ENCODE assay signal across 8 cellular contexts in the genomic region with DNA sequence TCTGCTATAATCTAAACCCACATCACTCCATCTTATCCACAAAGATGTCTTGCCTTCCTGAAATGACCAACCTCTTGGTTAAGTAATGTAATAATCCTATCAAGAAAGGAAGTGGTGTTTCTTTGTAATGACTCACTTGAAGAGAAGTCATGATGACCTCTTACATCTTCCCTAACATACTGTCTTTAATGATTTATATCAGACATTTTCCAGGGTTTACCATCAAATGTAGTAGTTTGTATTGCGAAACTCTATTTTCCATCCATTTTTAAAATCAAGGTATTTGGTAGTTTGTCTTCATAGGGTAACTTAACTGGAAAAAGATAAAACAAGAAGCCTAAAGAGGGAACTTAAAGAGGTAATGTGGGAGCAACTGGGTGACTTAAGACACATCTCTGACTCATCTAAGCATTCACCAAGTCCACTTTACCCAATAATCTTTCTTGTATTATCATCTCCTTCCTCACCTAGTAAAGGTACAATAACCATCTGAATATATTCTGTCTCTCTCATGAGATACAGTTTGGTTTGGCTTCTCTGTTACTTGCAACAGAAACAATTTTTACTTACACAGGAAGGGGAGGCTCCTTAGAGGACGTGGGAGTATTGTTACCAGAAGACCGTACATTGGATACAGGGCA. TPM values are rescaled to one million over a fixed set of nuclear protein-coding genes. Genes with fewer than 3 reads are reported as not detected.
DNase-seq lines count a peak whose midpoint lies in the region; ATAC-seq and TF ChIP-seq lines count a peak whose summit lies in the region.

No MANE protein-coding gene starts in this region.

- H3K36me3 Mint-ChIP-seq in activated CD8-positive, alpha-beta memory T cell treated with anti-CD3 and anti-CD28 coated beads, Interleukin-2, amount 10 ng/mL, durations not matched to agents 7 days and 5 days: peaks cover 3% of the 10 kb centered on the region
- peaks cover 2% of the 10 kb centered on the region for H3K36me3 Mint-ChIP-seq in activated T-helper 1 cell treated with anti-CD3 and anti-CD28 coated beads, Interleukin-12 subunit alpha, Interleukin-12 subunit beta, Interleukin-2, Interleukin-4 antibody, amounts not matched to agents 30 ng/mL and 10 ng/mL and 1 ng/mL, durations not matched to agents 14 hours and 24 hours and 36 hours (ENCODE audit: low read depth)
- no peaks in the 10 kb centered on the region for H3K36me3 Mint-ChIP-seq in stimulated activated naive B cell treated with anti-CD40 and anti-IgM and Interleukin-4, amounts not matched to agents 10 μg/mL and 1 μg/mL and 100 μg/mL, for 72 hours
- H3K36me3 Mint-ChIP-seq in glutamatergic neuron (ENCODE audit: unreplicated experiment): peaks cover under 1% of the 10 kb centered on the region

- H3K9me3 Mint-ChIP-seq in activated CD8-positive, alpha-beta memory T cell treated with anti-CD3 and anti-CD28 coated beads, Interleukin-2, amount 10 ng/mL, durations not matched to agents 7 days and 5 days (ENCODE audit: low read depth): no peaks in the 10 kb centered on the region
- H3K9me3 Mint-ChIP-seq in activated T-helper 1 cell treated with anti-CD3 and anti-CD28 coated beads, Interleukin-12 subunit alpha, Interleukin-12 subunit beta, Interleukin-2, Interleukin-4 antibody, amounts not matched to agents 30 ng/mL and 10 ng/mL and 1 ng/mL, durations not matched to agents 14 hours and 24 hours and 36 hours: no peaks in the 10 kb centered on the region
- H3K9me3 Mint-ChIP-seq in stimulated activated naive B cell treated with anti-CD40 and anti-IgM and Interleukin-4, amounts not matched to agents 10 μg/mL and 1 μg/mL and 100 μg/mL, for 72 hours: no peaks in the 10 kb centered on the region
- H3K9me3 Mint-ChIP-seq in glutamatergic neuron (ENCODE audit: unreplicated experiment): peaks cover under 1% of the 10 kb centered on the region

- peak overlapping the region; percentile 12 for H3K4me3 Mint-ChIP-seq in activated CD8-positive, alpha-beta memory T cell treated with anti-CD3 and anti-CD28 coated beads, Interleukin-2, amount 10 ng/mL, durations not matched to agents 7 days and 5 days
- H3K4me3 Mint-ChIP-seq in activated T-helper 1 cell treated with anti-CD3 and anti-CD28 coated beads, Interleukin-12 subunit alpha, Interleukin-12 subunit beta, Interleukin-2, Interleukin-4 antibody, amounts not matched to agents 30 ng/mL and 10 ng/mL and 1 ng/mL, durations not matched to agents 14 hours and 24 hours and 36 hours: no peak overlapping the region
- no peak overlapping the region for H3K4me3 Mint-ChIP-seq in stimulated activated naive B cell treated with anti-CD40 and anti-IgM and Interleukin-4, amounts not matched to agents 10 μg/mL and 1 μg/mL and 100 μg/mL, for 72 hours
- H3K4me3 Mint-ChIP-seq in glutamatergic neuron (ENCODE audit: unreplicated experiment): no peak overlapping the region

- peaks cover 58% of the 10 kb centered on the region for H3K4me1 Mint-ChIP-seq in activated CD8-positive, alpha-beta memory T cell treated with anti-CD3 and anti-CD28 coated beads, Interleukin-2, amount 10 ng/mL, durations not matched to agents 7 days and 5 days
- peaks cover 56% of the 10 kb centered on the region for H3K4me1 Mint-ChIP-seq in activated T-helper 1 cell treated with anti-CD3 and anti-CD28 coated beads, Interleukin-12 subunit alpha, Interleukin-12 subunit beta, Interleukin-2, Interleukin-4 antibody, amounts not matched to agents 30 ng/mL and 10 ng/mL and 1 ng/mL, durations not matched to agents 14 hours and 24 hours and 36 hours (ENCODE audit: low read depth)
- peaks cover 20 to 26% of the 10 kb centered on the region in 2 donors for H3K4me1 Mint-ChIP-seq in stimulated activated naive B cell treated with anti-CD40 and anti-IgM and Interleukin-4, amounts not matched to agents 10 μg/mL and 1 μg/mL and 100 μg/mL, for 72 hours
- H3K4me1 Mint-ChIP-seq in glutamatergic neuron (ENCODE audit: low read depth, unreplicated experiment): no peaks in the 10 kb centered on the region

- no peaks in the 10 kb centered on the region for H3K27me3 Mint-ChIP-seq in activated CD8-positive, alpha-beta memory T cell treated with anti-CD3 and anti-CD28 coated beads, Interleukin-2, amount 10 ng/mL, durations not matched to agents 7 days and 5 days
- H3K27me3 Mint-ChIP-seq in activated T-helper 1 cell treated with anti-CD3 and anti-CD28 coated beads, Interleukin-12 subunit alpha, Interleukin-12 subunit beta, Interleukin-2, Interleukin-4 antibody, amounts not matched to agents 30 ng/mL and 10 ng/mL and 1 ng/mL, durations not matched to agents 14 hours and 24 hours and 36 hours (ENCODE audit: insufficient read depth): peaks cover 7% of the 10 kb centered on the region
- peaks cover 0 to 8% of the 10 kb centered on the region in 2 donors for H3K27me3 Mint-ChIP-seq in stimulated activated naive B cell treated with anti-CD40 and anti-IgM and Interleukin-4, amounts not matched to agents 10 μg/mL and 1 μg/mL and 100 μg/mL, for 72 hours
- peaks cover 12% of the 10 kb centered on the region for H3K27me3 Mint-ChIP-seq in glutamatergic neuron (ENCODE audit: unreplicated experiment)

- DNase-seq in activated CD8-positive, alpha-beta memory T cell treated with anti-CD3 and anti-CD28 coated beads, Interleukin-2, amount 10 ng/mL, durations not matched to agents 7 days and 5 days: no peak
- no peak for DNase-seq in activated CD8-positive, alpha-beta memory T cell treated with anti-CD3 and anti-CD28 coated beads for 24 hours
- DNase-seq in HT1080 (ENCODE audit: low read depth): peak; percentile 89
- DNase-seq in activated T-helper 1 cell treated with anti-CD3 and anti-CD28 coated beads, Interleukin-12 subunit alpha, Interleukin-12 subunit beta, Interleukin-2, Interleukin-4 antibody, amounts not matched to agents 30 ng/mL and 10 ng/mL and 1 ng/mL, durations not matched to agents 14 hours and 24 hours and 36 hours (ENCODE audit: low spot score): no peak
- no peak for DNase-seq in stimulated activated naive B cell treated with anti-CD40 and anti-IgM and Interleukin-4, amounts not matched to agents 10 μg/mL and 1 μg/mL and 100 μg/mL, for 72 hours
- no peak for DNase-seq in glutamatergic neuron
- no peak for DNase-seq in NCI-H524 (lab: John Stamatoyannopoulos, UW)

- CTCF ChIA-PET in activated CD8-positive, alpha-beta memory T cell treated with anti-CD3 and anti-CD28 coated beads, Interleukin-2, amount 10 ng/mL, durations not matched to agents 7 days and 5 days (lab: Charles Lee): interaction anchor here (0.6 kb wide), 1 partner anchor 65 kb away, joined by 3 read pairs; no protein-coding TSS in a partner anchor

- no peak for TF ChIP-seq CTCF in glutamatergic neuron (IDR thresholded peaks at IDR 0.05; ENCODE audit: partially characterized antibody, unreplicated experiment)

- H3K27ac Mint-ChIP-seq in activated CD8-positive, alpha-beta memory T cell treated with anti-CD3 and anti-CD28 coated beads, Interleukin-2, amount 10 ng/mL, durations not matched to agents 7 days and 5 days: peak overlapping the region; percentile 91
- H3K27ac Mint-ChIP-seq in activated T-helper 1 cell treated with anti-CD3 and anti-CD28 coated beads, Interleukin-12 subunit alpha, Interleukin-12 subunit beta, Interleukin-2, Interleukin-4 antibody, amounts not matched to agents 30 ng/mL and 10 ng/mL and 1 ng/mL, durations not matched to agents 14 hours and 24 hours and 36 hours: peak overlapping the region; percentile 87
- peak overlapping the region; percentile 43 for H3K27ac Mint-ChIP-seq in stimulated activated naive B cell treated with anti-CD40 and anti-IgM and Interleukin-4, amounts not matched to agents 10 μg/mL and 1 μg/mL and 100 μg/mL, for 72 hours
- H3K27ac Mint-ChIP-seq in glutamatergic neuron (ENCODE audit: unreplicated experiment): no peak overlapping the region

- intact Hi-C loops in activated T-helper 1 cell treated with anti-CD3 and anti-CD28 coated beads, Interleukin-12 subunit alpha, Interleukin-12 subunit beta, Interleukin-2, Interleukin-4 antibody, amounts not matched to agents 30 ng/mL and 10 ng/mL and 1 ng/mL, durations not matched to agents 14 hours and 24 hours and 36 hours (cut with micrococcal nuclease): loop anchor here (1.0 to 5.0 kb wide), 5 partner anchors 8 to 276 kb away; a partner anchor contains a TSS

- peak; percentile 77 for ATAC-seq in activated CD8-positive, alpha-beta memory T cell treated with anti-CD3 and anti-CD28 coated beads, Interleukin-2, amount 10 ng/mL, durations not matched to agents 7 days and 5 days
- peak; percentile 86 to 90 for ATAC-seq in stimulated activated naive B cell treated with anti-CD40 and anti-IgM and Interleukin-4, amounts not matched to agents 10 μg/mL and 1 μg/mL and 100 μg/mL, for 72 hours (replicated peaks)
- ATAC-seq in HG02840 (IDR thresholded peaks at IDR 0.05; ENCODE audit: low FRiP score, unreplicated experiment): no peak

RNA-seq across cellular contexts. Expression of a gene that starts 5.7 kb away (rescaled TPM):
- total RNA-seq in activated CD8-positive, alpha-beta memory T cell treated with anti-CD3 and anti-CD28 coated beads, Interleukin-2, amount 10 ng/mL, durations not matched to agents 7 days and 5 days: 10 to 100 TPM; 44.7 to 53.0 TPM
- total RNA-seq in HT1080 (2014; rRNA removed; shearing (Covaris generic)): 48.3 and 49.4 TPM in 2 replicates
- 43.1 and 55.4 TPM in 2 replicates for polyA plus RNA-seq in HT1080 (2015; cell fraction: cytosol; rRNA removed)
- polyA plus RNA-seq in HT1080 (2015; cell fraction: nucleus; rRNA removed): 31.3 and 33.4 TPM in 2 replicates
- total RNA-seq in activated T-helper 1 cell treated with anti-CD3 and anti-CD28 coated beads, Interleukin-12 subunit alpha, Interleukin-12 subunit beta, Interleukin-2, Interleukin-4 antibody, amounts not matched to agents 30 ng/mL and 10 ng/mL and 1 ng/mL, durations not matched to agents 14 hours and 24 hours and 36 hours: 57.3 and 57.9 TPM in 2 replicates
- total RNA-seq in glutamatergic neuron (ENCODE audit: unreplicated experiment): 109 TPM

RNA-seq across cellular contexts. Expression of a gene that starts 41.7 kb away (rescaled TPM):
- 10 to 100 TPM; 33.4 to 34.9 TPM for total RNA-seq in activated CD8-positive, alpha-beta memory T cell treated with anti-CD3 and anti-CD28 coated beads, Interleukin-2, amount 10 ng/mL, durations not matched to agents 7 days and 5 days
- total RNA-seq in HT1080 (2014; rRNA removed; shearing (Covaris generic)): 27.8 and 32.1 TPM in 2 replicates
- polyA plus RNA-seq in HT1080 (2015; cell fraction: cytosol; rRNA removed): 20.4 and 22.1 TPM in 2 replicates
- 19.9 and 26.3 TPM in 2 replicates for polyA plus RNA-seq in HT1080 (2015; cell fraction: nucleus; rRNA removed)
- total RNA-seq in activated T-helper 1 cell treated with anti-CD3 and anti-CD28 coated beads, Interleukin-12 subunit alpha, Interleukin-12 subunit beta, Interleukin-2, Interleukin-4 antibody, amounts not matched to agents 30 ng/mL and 10 ng/mL and 1 ng/mL, durations not matched to agents 14 hours and 24 hours and 36 hours: 36.3 and 36.5 TPM in 2 replicates
- 22.7 TPM for total RNA-seq in glutamatergic neuron (ENCODE audit: unreplicated experiment)
